Comparison of ENCODE assay signal across 1 cellular context in the genomic region with DNA sequence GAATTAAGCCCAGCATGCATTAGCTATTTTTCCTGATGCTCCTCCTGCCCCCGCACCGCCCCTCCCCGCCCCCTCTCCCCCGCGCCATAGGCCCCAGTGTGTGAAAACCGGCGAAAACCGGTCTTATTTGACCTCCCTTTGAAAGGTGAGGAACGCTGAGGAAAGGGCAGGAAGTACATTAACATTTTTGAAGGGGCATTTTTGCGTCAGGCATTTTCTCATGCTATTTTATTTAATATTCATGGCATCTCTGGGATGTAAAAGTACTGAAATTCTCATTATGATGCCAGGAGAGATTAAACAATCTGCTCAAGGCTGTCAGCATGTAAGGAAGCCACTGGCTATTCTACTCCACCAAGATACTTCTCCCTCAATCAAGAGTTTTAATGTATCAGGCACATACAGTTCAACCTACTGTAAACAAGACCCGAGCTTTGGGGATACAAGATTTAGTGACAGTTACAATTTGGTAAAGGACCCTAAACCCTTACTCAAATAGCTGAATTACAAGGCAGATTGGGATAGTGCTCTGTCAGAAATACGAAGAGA.
TF ChIP-seq lines count a peak whose summit lies in the region.

No MANE protein-coding gene starts in this region.

TF ChIP-seq in HCT116, 20 proteins besides CTCF, POLR2A, EP300 and RAD21:
- TF ChIP-seq, protein P1, sequence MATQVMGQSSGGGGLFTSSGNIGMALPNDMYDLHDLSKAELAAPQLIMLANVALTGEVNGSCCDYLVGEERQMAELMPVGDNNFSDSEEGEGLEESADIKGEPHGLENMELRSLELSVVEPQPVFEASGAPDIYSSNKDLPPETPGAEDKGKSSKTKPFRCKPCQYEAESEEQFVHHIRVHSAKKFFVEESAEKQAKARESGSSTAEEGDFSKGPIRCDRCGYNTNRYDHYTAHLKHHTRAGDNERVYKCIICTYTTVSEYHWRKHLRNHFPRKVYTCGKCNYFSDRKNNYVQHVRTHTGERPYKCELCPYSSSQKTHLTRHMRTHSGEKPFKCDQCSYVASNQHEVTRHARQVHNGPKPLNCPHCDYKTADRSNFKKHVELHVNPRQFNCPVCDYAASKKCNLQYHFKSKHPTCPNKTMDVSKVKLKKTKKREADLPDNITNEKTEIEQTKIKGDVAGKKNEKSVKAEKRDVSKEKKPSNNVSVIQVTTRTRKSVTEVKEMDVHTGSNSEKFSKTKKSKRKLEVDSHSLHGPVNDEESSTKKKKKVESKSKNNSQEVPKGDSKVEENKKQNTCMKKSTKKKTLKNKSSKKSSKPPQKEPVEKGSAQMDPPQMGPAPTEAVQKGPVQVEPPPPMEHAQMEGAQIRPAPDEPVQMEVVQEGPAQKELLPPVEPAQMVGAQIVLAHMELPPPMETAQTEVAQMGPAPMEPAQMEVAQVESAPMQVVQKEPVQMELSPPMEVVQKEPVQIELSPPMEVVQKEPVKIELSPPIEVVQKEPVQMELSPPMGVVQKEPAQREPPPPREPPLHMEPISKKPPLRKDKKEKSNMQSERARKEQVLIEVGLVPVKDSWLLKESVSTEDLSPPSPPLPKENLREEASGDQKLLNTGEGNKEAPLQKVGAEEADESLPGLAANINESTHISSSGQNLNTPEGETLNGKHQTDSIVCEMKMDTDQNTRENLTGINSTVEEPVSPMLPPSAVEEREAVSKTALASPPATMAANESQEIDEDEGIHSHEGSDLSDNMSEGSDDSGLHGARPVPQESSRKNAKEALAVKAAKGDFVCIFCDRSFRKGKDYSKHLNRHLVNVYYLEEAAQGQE (IDR thresholded peaks at IDR 0.05; ENCODE audit: low read depth) = no peak
- TF ChIP-seq, protein P2, sequence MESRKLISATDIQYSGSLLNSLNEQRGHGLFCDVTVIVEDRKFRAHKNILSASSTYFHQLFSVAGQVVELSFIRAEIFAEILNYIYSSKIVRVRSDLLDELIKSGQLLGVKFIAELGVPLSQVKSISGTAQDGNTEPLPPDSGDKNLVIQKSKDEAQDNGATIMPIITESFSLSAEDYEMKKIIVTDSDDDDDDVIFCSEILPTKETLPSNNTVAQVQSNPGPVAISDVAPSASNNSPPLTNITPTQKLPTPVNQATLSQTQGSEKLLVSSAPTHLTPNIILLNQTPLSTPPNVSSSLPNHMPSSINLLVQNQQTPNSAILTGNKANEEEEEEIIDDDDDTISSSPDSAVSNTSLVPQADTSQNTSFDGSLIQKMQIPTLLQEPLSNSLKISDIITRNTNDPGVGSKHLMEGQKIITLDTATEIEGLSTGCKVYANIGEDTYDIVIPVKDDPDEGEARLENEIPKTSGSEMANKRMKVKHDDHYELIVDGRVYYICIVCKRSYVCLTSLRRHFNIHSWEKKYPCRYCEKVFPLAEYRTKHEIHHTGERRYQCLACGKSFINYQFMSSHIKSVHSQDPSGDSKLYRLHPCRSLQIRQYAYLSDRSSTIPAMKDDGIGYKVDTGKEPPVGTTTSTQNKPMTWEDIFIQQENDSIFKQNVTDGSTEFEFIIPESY (IDR thresholded peaks at IDR 0.05; ENCODE audit: extremely low read depth, insufficient replicate concordance, low read length) = no peak
- TF ChIP-seq SP1 (IDR thresholded peaks at IDR 0.05; ENCODE audit: low read depth) (no peak), ELF1 (IDR thresholded peaks at IDR 0.05; ENCODE audit: borderline replicate concordance, low read depth) (no peak), YY1 (IDR thresholded peaks at IDR 0.05; ENCODE audit: extremely low read depth, insufficient replicate concordance, low read depth, low read length) (no peak), FOSL1 (IDR thresholded peaks at IDR 0.05; ENCODE audit: low read depth) (no peak), SRF (IDR thresholded peaks at IDR 0.05; ENCODE audit: low read depth) (no peak), EZH2 (IDR thresholded peaks at IDR 0.05) (no peak), EGR1 (IDR thresholded peaks at IDR 0.05; ENCODE audit: low read depth) (no peak), POLR2AphosphoS5 (IDR thresholded peaks at IDR 0.05; ENCODE audit: low read depth, low read length) (no peak), JUND (IDR thresholded peaks at IDR 0.05) (no peak), CBX3 (IDR thresholded peaks at IDR 0.05; ENCODE audit: low read depth) (no peak)
